In genomic region chr3:97057365-97057764, GRCh38 we compare ENCODE assay signal across 3 cellular contexts.
TF ChIP-seq lines count a peak whose summit lies in the region.

No MANE protein-coding gene starts in this region.

TF ChIP-seq in HepG2, 621 proteins besides CTCF, POLR2A, EP300 and RAD21:
- TF ChIP-seq CREB1 (IDR thresholded peaks at IDR 0.05), result peak; percentile 50
- no peak for TF ChIP-seq CREB1 (CRISPR knock-in tag; IDR thresholded peaks at IDR 0.05)
- TF ChIP-seq USF2 (IDR thresholded peaks at IDR 0.05; ENCODE audit: low read depth, low read length), result peak; percentile 47
- no peak for TF ChIP-seq USF2 (CRISPR knock-in tag; IDR thresholded peaks at IDR 0.05; ENCODE audit: borderline replicate concordance)
- TF ChIP-seq CCAR2 (optimal IDR thresholded peaks at IDR 0.05; ENCODE audit: low read depth, low read length), result no peak
- peak; percentile 71 for TF ChIP-seq RAD51 (IDR thresholded peaks at IDR 0.05; ENCODE audit: borderline replicate concordance)

TF ChIP-seq in WTC11, 78 proteins besides CTCF, POLR2A, EP300 and RAD21:
- TF ChIP-seq USF2 (CRISPR knock-in tag; IDR thresholded peaks at IDR 0.05) (0 out of 2 replicates have a peak, but pooled peaks have one; percentile 15), GTF2I (CRISPR knock-in tag; conservative IDR thresholded peaks at IDR 0.05) (no peak)
TF ChIP-seq in WTC11: peak in this region for 1.

TF ChIP-seq in K562, 482 proteins besides CTCF, POLR2A, EP300 and RAD21:
- TF ChIP-seq ZNF695 (CRISPR knock-in tag; IDR thresholded peaks at IDR 0.05), result no peak
- TF ChIP-seq TFE3 (CRISPR knock-in tag; IDR thresholded peaks at IDR 0.05), result peak; percentile 74
TF ChIP-seq in K562: peak in this region for 1.
